13 cellular contexts compared by ENCODE assay signal in genomic region chr11:858993-859339, GRCh38. TPM values are rescaled to one million over a fixed set of nuclear protein-coding genes. Genes with fewer than 3 reads are reported as not detected.
DNase-seq lines count a peak whose midpoint lies in the region; FAIRE-seq and TF ChIP-seq lines count a peak whose summit lies in the region.
"Had no signal": no experiment of that assay in that cellular context is flagged by ENCODE, and none has a peak within 500 bp of the region (broad histone marks: within the 10 kb centered on the region; RNA-seq: fewer than 3 reads in every experiment).

No MANE protein-coding gene starts in this region.

- no peak for FAIRE-seq in frontal cortex (lab: Jason Lieb, UNC)
- FAIRE-seq: A204.1, GM12878, GM18507 had no signal

- H3K9me3 ChIP-seq in A673 (ENCODE audit: low read depth, low read length, poor library complexity, severe bottlenecking) = no peaks in the 10 kb centered on the region
- no peaks in the 10 kb centered on the region for H3K9me3 ChIP-seq in trophoblast cell (ENCODE audit: insufficient read depth, low read depth, low read length)

- POLR2A ChIA-PET in A673 (lab: Charles Lee; ENCODE audit: low non-redundant PET) = interaction anchor here (0.7 kb wide), 1 partner anchor 189 kb away, joined by 13 read pairs; no protein-coding TSS in a partner anchor

- DNase-seq in A673 (ENCODE audit: low spot score) (no peak), Calu3 (no peak), trophoblast cell (no peak), SKM-1 treated with dmso at 0.1 percent for 144 hours (lab: John Stamatoyannopoulos, UW; ENCODE audit: unreplicated experiment) (no peak), frontal cortex (ENCODE audit: low spot score in 2 of 2) (no peak), dorsolateral prefrontal cortex (no peak)
- DNase-seq: CD8-positive, alpha-beta memory T cell had no signal

- H3K27me3 Mint-ChIP-seq in Calu3 (ENCODE audit: unreplicated experiment) = peaks cover 15% of the 10 kb centered on the region
- H3K27me3 Mint-ChIP-seq: CD8-positive, alpha-beta memory T cell had no signal

- H4K12ac ChIP-seq in trophoblast cell (ENCODE audit: low read depth, low read length) = no peak overlapping the region

- H3K4me1 ChIP-seq in A673 (ENCODE audit: insufficient read depth, low read length, poor library complexity, severe bottlenecking) = peaks cover 15% of the 10 kb centered on the region
- H3K4me1 ChIP-seq in trophoblast cell (ENCODE audit: control insufficient read depth in 1 of 2, insufficient read depth in 2 of 2, low read length in 2 of 2) = no peaks in the 10 kb centered on the region

- H3K9me3 Mint-ChIP-seq in Calu3 (ENCODE audit: low read depth, unreplicated experiment) = no peaks in the 10 kb centered on the region
- H3K9me3 Mint-ChIP-seq: CD8-positive, alpha-beta memory T cell; HFFc6 had no signal

- no peak overlapping the region for H3K27ac Mint-ChIP-seq in Calu3 (ENCODE audit: unreplicated experiment)
- H3K27ac Mint-ChIP-seq: CD8-positive, alpha-beta memory T cell had no signal

- H2BK120ac ChIP-seq in trophoblast cell (ENCODE audit: insufficient read depth, low read length, poor library complexity) = no peak overlapping the region

- no peaks in the 10 kb centered on the region for H3K79me2 ChIP-seq in trophoblast cell (ENCODE audit: control insufficient read depth, insufficient read depth, low read length, poor library complexity)

- H4K8ac ChIP-seq in trophoblast cell (ENCODE audit: low read depth, low read length) = no peak overlapping the region

- H3K4me3 ChIP-seq in A673 (ENCODE audit: low read depth, low read length, poor library complexity, severe bottlenecking) (peak overlapping the region; percentile 53), trophoblast cell (ENCODE audit: low read depth, low read length) (peak overlapping the region; percentile 2), dorsolateral prefrontal cortex (peak overlapping the region in 18 of 59 donors; percentile 14 to 65 (median 38))
- H3K4me3 ChIP-seq: GM12878 had no signal

- H3K27ac ChIP-seq in A673 (ENCODE audit: low read depth, low read length, poor library complexity, severe bottlenecking) (no peak overlapping the region), cingulate gyrus (ENCODE audit: low read depth, low read length) (peak overlapping the region; percentile 29), trophoblast cell (ENCODE audit: low read depth, low read length) (no peak overlapping the region), dorsolateral prefrontal cortex (no peak overlapping the region)

- H3K4me3 Mint-ChIP-seq in Calu3 (ENCODE audit: low read depth, unreplicated experiment) = peak overlapping the region; percentile 72
- H3K4me3 Mint-ChIP-seq: CD8-positive, alpha-beta memory T cell had no signal

- no TSS peak for BruUV-seq in A673 (replicated peaks; lab: Mats Ljungman, UMichigan)
- no TSS peak for BruUV-seq in Calu3 (replicated peaks; lab: Mats Ljungman, UMichigan)

- H3K36me3 ChIP-seq in A673 (ENCODE audit: insufficient read depth, low read length, poor library complexity, severe bottlenecking) = no peaks in the 10 kb centered on the region
- H3K36me3 ChIP-seq in trophoblast cell (ENCODE audit: control insufficient read depth in 1 of 2, insufficient read depth in 2 of 2, low read length in 2 of 2) = no peaks in the 10 kb centered on the region

- CTCF ChIA-PET in A673 (lab: Charles Lee) = no interaction called here
- CTCF ChIA-PET in Calu3 (lab: Charles Lee) = interaction anchor here (0.7 to 1.2 kb wide), 3 partner anchors 62 to 183 kb away, joined by 3 to 20 read pairs (median 17); no protein-coding TSS in a partner anchor

- H2BK12ac ChIP-seq in trophoblast cell (ENCODE audit: low read length) = no peak overlapping the region

- no peaks in the 10 kb centered on the region for H3K27me3 ChIP-seq in A673 (replicated peaks; ENCODE audit: insufficient read depth, low read depth, low read length, poor library complexity)
- H3K27me3 ChIP-seq in trophoblast cell (ENCODE audit: insufficient read depth, low read length) = no peaks in the 10 kb centered on the region
- peaks cover 0 to 10% (median 0%) of the 10 kb centered on the region in 45 donors for H3K27me3 ChIP-seq in dorsolateral prefrontal cortex

- H3K36me3 Mint-ChIP-seq in Calu3 (ENCODE audit: insufficient read depth, unreplicated experiment) = peaks cover 64% of the 10 kb centered on the region
- H3K36me3 Mint-ChIP-seq: CD8-positive, alpha-beta memory T cell had no signal

- H2AFZ ChIP-seq in trophoblast cell (ENCODE audit: insufficient read depth, low read length, poor library complexity) = no peak overlapping the region

- H3K14ac ChIP-seq in trophoblast cell (ENCODE audit: low read length) = no peak overlapping the region

- no peak overlapping the region for H2BK5ac ChIP-seq in trophoblast cell (ENCODE audit: low read depth, low read length, poor library complexity)

- no peaks in the 10 kb centered on the region for H3K79me1 ChIP-seq in trophoblast cell (ENCODE audit: low read length)

- no peak overlapping the region for H2AK5ac ChIP-seq in trophoblast cell (ENCODE audit: low read length)

- no peak overlapping the region for H3K4me2 ChIP-seq in trophoblast cell (ENCODE audit: low read length)

- no CpG with 5 or more reads among the region's 20 CpGs for WGBS in trophoblast cell (ENCODE audit: extremely low coverage, insufficient coverage, insufficient read length)

- H3K9ac ChIP-seq in trophoblast cell (ENCODE audit: low read length) = no peak overlapping the region

- no peak overlapping the region for H4K91ac ChIP-seq in trophoblast cell (ENCODE audit: low read depth, low read length)

- intact Hi-C loops in A673 (cut with micrococcal nuclease; ENCODE audit: unreplicated experiment) (loop anchor here (10.0 kb wide), 1 partner anchor 116 kb away; no protein-coding TSS in a partner anchor), Calu3 (cut with micrococcal nuclease; ENCODE audit: unreplicated experiment) (loop anchor here (10.0 kb wide), 1 partner anchor 196 kb away; no protein-coding TSS in a partner anchor), dorsolateral prefrontal cortex (cut with DNase I) (no loop called here)

- TF ChIP-seq CTCF in A673 (conservative IDR thresholded peaks at IDR 0.05; ENCODE audit: low read depth, low read length) (no peak), Calu3 (IDR thresholded peaks at IDR 0.05; ENCODE audit: unreplicated experiment) (no peak), dorsolateral prefrontal cortex (IDR thresholded peaks at IDR 0.05 in 54 of 56, conservative IDR thresholded peaks at IDR 0.05 in 2 of 56; ENCODE audit: low read depth in 1 of 56, partially characterized antibody in 56 of 56) (no peak)

- H3K4me1 Mint-ChIP-seq in Calu3 (ENCODE audit: low read depth, unreplicated experiment) = peaks cover 9% of the 10 kb centered on the region

- H3K18ac ChIP-seq in trophoblast cell (ENCODE audit: low read length) = no peak overlapping the region

- no peak overlapping the region for H3K4ac ChIP-seq in trophoblast cell (ENCODE audit: low read depth, low read length)

- H3K23ac ChIP-seq in trophoblast cell (ENCODE audit: low read length) = no peak overlapping the region

RNA-seq across cellular contexts. Expression of gene TSPAN4, which starts 16.3 kb away (rescaled TPM):
- total RNA-seq in A673 (2021) = 17.5 and 20.4 TPM in 2 replicates
- 28.9 and 36.3 TPM in 2 replicates for total RNA-seq in Calu3 (2022)
- 18.2 and 20.5 TPM in 2 replicates for polyA plus RNA-seq in trophoblast cell (2013)
- total RNA-seq in frontal cortex = 14.3 TPM
- total RNA-seq in dorsolateral prefrontal cortex = 10 to 100 TPM in 76 of 120 experiments, 1 to 10 TPM in 44; 5.9 to 25.0 (median 10.9) TPM

RNA-seq across cellular contexts. Expression of gene POLR2L, which starts 16.6 kb away (rescaled TPM):
- 88.7 and 117 TPM in 2 replicates for total RNA-seq in A673 (2021)
- 107 and 115 TPM in 2 replicates for total RNA-seq in Calu3 (2022)
- 179 and 185 TPM in 2 replicates for polyA plus RNA-seq in trophoblast cell (2013)
- total RNA-seq in frontal cortex = 17.5 TPM
- total RNA-seq in dorsolateral prefrontal cortex = 10 to 100 TPM; 37.4 to 86.4 (median 53.8) TPM

RNA-seq across cellular contexts. Expression of gene CD151, which starts 26.2 kb away (rescaled TPM):
- total RNA-seq in A673 (2021) (123 and 127 TPM in 2 replicates), Calu3 (2022) (472 and 482 TPM in 2 replicates), frontal cortex (34.6 TPM), dorsolateral prefrontal cortex (100 to 1,000 TPM in 1 of 120 experiments, 10 to 100 TPM in 119; 20.0 to 110 (median 44.8) TPM)
- 171 and 180 TPM in 2 replicates for polyA plus RNA-seq in trophoblast cell (2013)

RNA-seq across cellular contexts. Expression of gene CRACR2B, which starts 31.2 kb away (rescaled TPM):
- total RNA-seq in A673 (2021) (0.90 and 1.1 TPM in 2 replicates), Calu3 (2022) (33.4 and 35.3 TPM in 2 replicates), frontal cortex (0.82 TPM), dorsolateral prefrontal cortex (1 to 10 TPM in 114 of 120 experiments, under 1 TPM in 6; 0.59 to 7.9 (median 2.4) TPM)
- 2.6 and 3.1 TPM in 2 replicates for polyA plus RNA-seq in trophoblast cell (2013)
- total RNA-seq: H4 had no signal
- polyA plus RNA-seq: CD8-positive, alpha-beta memory T cell had no signal

RNA-seq across cellular contexts. Expression of gene PNPLA2, which starts 40.3 kb away (rescaled TPM):
- total RNA-seq in A673 (2021) = 45.0 and 45.4 TPM in 2 replicates
- 134 and 151 TPM in 2 replicates for total RNA-seq in Calu3 (2022)
- 56.3 and 56.7 TPM in 2 replicates for polyA plus RNA-seq in trophoblast cell (2013)
- 5.3 TPM for total RNA-seq in frontal cortex
- total RNA-seq in dorsolateral prefrontal cortex = 100 to 1,000 TPM in 4 of 120 experiments, 10 to 100 TPM in 116; 45.8 to 113 (median 69.3) TPM

Comparison
In these comparisons a context has a peak if more than half of its experiments do, and no peak if none do; other contexts are left out.
1. intact Hi-C loops: an anchor here in A673 (10.0 kb wide) and Calu3 (10.0 kb wide); none called in dorsolateral prefrontal cortex.